ENCODE assay signal across 1 cellular context in the genomic region with DNA sequence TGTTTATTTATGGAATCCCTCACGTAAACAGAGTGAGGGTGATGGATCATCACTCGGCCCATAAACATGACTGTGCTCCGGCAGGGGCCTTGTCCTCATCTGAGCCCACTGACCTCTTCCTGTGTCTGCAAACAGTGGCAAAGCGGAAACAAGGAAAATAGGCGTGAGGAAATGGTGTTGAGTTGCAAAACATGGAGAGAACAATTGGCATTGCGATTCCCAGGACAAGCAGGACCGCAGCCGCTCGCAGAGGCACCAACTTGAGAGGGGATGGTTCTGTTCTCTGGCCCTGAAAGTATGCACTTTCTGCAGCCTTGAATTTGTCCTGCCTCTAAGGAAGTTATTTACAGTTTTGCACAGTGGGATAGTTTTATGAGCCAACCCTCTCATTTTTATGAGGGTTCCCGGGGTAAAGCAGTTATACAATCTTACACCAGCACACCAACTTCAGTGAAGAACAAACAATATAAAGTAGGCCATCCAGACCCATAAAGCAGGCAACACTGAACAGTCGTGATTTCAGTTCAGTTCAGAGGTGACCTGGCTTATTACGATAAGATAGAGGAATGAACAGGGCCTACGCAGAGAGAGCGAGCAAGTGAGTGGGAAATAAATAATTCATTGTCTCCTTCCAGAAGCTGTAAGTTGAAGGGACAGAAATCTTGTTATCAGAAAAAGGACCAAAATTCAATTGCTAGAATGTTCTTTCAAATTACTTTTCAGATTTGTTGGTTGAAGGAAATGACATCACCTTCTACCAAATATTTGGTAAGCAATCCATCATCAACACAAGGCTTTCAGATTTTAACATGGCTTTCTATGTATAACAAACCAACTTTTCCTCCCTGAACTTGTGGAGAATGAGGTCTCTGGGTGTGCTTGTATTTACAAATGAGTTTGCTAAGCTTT.
TF ChIP-seq lines count a peak whose summit lies in the region.

No MANE protein-coding gene starts in this region.

TF ChIP-seq in GM23338, 12 proteins besides CTCF, POLR2A, EP300 and RAD21 (continued from another document):
- TF ChIP-seq, protein P1, sequence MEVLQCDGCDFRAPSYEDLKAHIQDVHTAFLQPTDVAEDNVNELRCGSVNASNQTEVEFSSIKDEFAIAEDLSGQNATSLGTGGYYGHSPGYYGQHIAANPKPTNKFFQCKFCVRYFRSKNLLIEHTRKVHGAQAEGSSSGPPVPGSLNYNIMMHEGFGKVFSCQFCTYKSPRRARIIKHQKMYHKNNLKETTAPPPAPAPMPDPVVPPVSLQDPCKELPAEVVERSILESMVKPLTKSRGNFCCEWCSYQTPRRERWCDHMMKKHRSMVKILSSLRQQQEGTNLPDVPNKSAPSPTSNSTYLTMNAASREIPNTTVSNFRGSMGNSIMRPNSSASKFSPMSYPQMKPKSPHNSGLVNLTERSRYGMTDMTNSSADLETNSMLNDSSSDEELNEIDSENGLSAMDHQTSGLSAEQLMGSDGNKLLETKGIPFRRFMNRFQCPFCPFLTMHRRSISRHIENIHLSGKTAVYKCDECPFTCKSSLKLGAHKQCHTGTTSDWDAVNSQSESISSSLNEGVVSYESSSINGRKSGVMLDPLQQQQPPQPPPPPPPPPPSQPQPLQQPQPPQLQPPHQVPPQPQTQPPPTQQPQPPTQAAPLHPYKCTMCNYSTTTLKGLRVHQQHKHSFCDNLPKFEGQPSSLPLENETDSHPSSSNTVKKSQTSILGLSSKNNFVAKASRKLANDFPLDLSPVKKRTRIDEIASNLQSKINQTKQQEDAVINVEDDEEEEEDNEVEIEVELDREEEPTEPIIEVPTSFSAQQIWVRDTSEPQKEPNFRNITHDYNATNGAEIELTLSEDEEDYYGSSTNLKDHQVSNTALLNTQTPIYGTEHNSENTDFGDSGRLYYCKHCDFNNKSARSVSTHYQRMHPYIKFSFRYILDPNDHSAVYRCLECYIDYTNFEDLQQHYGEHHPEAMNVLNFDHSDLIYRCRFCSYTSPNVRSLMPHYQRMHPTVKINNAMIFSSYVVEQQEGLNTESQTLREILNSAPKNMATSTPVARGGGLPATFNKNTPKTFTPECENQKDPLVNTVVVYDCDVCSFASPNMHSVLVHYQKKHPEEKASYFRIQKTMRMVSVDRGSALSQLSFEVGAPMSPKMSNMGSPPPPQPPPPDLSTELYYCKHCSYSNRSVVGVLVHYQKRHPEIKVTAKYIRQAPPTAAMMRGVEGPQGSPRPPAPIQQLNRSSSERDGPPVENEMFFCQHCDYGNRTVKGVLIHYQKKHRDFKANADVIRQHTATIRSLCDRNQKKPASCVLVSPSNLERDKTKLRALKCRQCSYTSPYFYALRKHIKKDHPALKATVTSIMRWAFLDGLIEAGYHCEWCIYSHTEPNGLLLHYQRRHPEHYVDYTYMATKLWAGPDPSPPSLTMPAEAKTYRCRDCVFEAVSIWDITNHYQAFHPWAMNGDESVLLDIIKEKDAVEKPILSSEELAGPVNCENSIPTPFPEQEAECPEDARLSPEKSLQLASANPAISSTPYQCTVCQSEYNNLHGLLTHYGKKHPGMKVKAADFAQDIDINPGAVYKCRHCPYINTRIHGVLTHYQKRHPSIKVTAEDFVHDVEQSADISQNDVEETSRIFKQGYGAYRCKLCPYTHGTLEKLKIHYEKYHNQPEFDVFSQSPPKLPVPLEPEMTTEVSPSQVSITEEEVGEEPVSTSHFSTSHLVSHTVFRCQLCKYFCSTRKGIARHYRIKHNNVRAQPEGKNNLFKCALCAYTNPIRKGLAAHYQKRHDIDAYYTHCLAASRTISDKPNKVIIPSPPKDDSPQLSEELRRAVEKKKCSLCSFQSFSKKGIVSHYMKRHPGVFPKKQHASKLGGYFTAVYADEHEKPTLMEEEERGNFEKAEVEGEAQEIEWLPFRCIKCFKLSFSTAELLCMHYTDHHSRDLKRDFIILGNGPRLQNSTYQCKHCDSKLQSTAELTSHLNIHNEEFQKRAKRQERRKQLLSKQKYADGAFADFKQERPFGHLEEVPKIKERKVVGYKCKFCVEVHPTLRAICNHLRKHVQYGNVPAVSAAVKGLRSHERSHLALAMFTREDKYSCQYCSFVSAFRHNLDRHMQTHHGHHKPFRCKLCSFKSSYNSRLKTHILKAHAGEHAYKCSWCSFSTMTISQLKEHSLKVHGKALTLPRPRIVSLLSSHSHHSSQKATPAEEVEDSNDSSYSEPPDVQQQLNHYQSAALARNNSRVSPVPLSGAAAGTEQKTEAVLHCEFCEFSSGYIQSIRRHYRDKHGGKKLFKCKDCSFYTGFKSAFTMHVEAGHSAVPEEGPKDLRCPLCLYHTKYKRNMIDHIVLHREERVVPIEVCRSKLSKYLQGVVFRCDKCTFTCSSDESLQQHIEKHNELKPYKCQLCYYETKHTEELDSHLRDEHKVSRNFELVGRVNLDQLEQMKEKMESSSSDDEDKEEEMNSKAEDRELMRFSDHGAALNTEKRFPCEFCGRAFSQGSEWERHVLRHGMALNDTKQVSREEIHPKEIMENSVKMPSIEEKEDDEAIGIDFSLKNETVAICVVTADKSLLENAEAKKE (CRISPR knock-in tag; IDR thresholded peaks at IDR 0.05): no peak
- TF ChIP-seq ZNF114 (CRISPR knock-in tag; IDR thresholded peaks at IDR 0.05): no peak
